8 cellular contexts compared by ENCODE assay signal in genomic region chr19:45681391-45682015, GRCh38. TPM values are rescaled to one million over a fixed set of nuclear protein-coding genes. Genes with fewer than 3 reads are reported as not detected.
A peak's percentile ranks its signal among the peaks of the same experiment; 100 is the strongest.
DNase-seq lines count a peak whose midpoint lies in the region; ATAC-seq and TF ChIP-seq lines count a peak whose summit lies in the region.

No MANE protein-coding gene starts in this region.

- TF ChIP-seq POLR2A in right lobe of liver (IDR thresholded peaks at IDR 0.05), result peak; percentile 20

- H3K4me1 ChIP-seq in ACC112 (ENCODE audit: control insufficient read depth, insufficient read depth, low read length, unreplicated experiment) (peaks cover 3% of the 10 kb centered on the region), right lobe of liver (peaks cover 0 to 4% (median 2%) of the 10 kb centered on the region in 4 donors)

- peak overlapping the region; percentile 53 for H2AFZ ChIP-seq in ACC112 (ENCODE audit: low read length, unreplicated experiment)

- intact Hi-C loops in right lobe of liver (cut with DNase I), result no loop called here

- H3K27me3 ChIP-seq in ACC112 (ENCODE audit: insufficient read depth, low read length) (peaks cover 11% of the 10 kb centered on the region; the same call in 1 of the 2 replicates), right lobe of liver (peaks cover 0 to 4% of the 10 kb centered on the region in 2 donors)

- H3K79me2 ChIP-seq in ACC112 (ENCODE audit: control insufficient read depth, insufficient read depth, low read length, unreplicated experiment), result no peaks in the 10 kb centered on the region

- 11% methylated on average over 7 of the region's 51 CpGs for WGBS in right lobe of liver (ENCODE audit: insufficient coverage, low coverage, low lambda C conversion rate, missing lambda C conversion rate)

- H3K4me3 ChIP-seq in ACC112 (ENCODE audit: low read depth, low read length), result peak overlapping the region; percentile 65
- peak overlapping the region; percentile 21 to 48 (median 29) for H3K4me3 ChIP-seq in right lobe of liver

- H3K27ac ChIP-seq in ACC112 (ENCODE audit: low read depth, low read length) (no peak overlapping the region), right lobe of liver (peak overlapping the region in 1 of 3 donors; percentile 55)

- DNase-seq in NCI-H524 treated with DMSO at 0.1 percent for 48 hours (lab: John Stamatoyannopoulos, UW) (peak; percentile 3), dermis blood vessel endothelial cell (peak; percentile 90), right lobe of liver (peak; percentile 86 to 90 (median 86))
- DNase-seq in activated CD4-positive, alpha-beta T cell treated with anti-CD3 and anti-CD28 coated beads, Interleukin-2, amount 50 U/mL, for 1 hour, result peak; percentile 83
- peak; percentile 82 to 88 for DNase-seq in stimulated activated CD4-positive, alpha-beta T cell treated with anti-CD3 and anti-CD28 coated beads, Interleukin-2, amount 100 ng/mL, for 48 hours

- peak; percentile 96 to 99 (median 98) for TF ChIP-seq CTCF in right lobe of liver (IDR thresholded peaks at IDR 0.05)

- ATAC-seq in GM18861 (IDR thresholded peaks at IDR 0.05; ENCODE audit: unreplicated experiment), result peak; percentile 66
- ATAC-seq in HG03460 (IDR thresholded peaks at IDR 0.05; ENCODE audit: unreplicated experiment), result peak; percentile 69
- peak; percentile 95 to 99 (median 98) for ATAC-seq in right lobe of liver

- no peaks in the 10 kb centered on the region for H3K9me3 ChIP-seq in right lobe of liver

- H3K36me3 ChIP-seq in ACC112 (ENCODE audit: insufficient read depth, low read length), result no peaks in the 10 kb centered on the region
- peaks cover 0 to 16% (median under 1%) of the 10 kb centered on the region in 4 donors for H3K36me3 ChIP-seq in right lobe of liver

RNA-seq across cellular contexts. Expression of gene SNRPD2, which starts 10.2 kb away (rescaled TPM):
- total RNA-seq in dermis blood vessel endothelial cell, result 218 and 295 TPM in 2 replicates
- 10 to 100 TPM; 79.7 to 92.5 (median 88.2) TPM for total RNA-seq in right lobe of liver

RNA-seq across cellular contexts. Expression of gene QPCTL, which starts 11.0 kb away (rescaled TPM):
- total RNA-seq in dermis blood vessel endothelial cell (8.3 and 11.8 TPM in 2 replicates), right lobe of liver (1 to 10 TPM; 4.4 to 6.9 (median 5.9) TPM)

RNA-seq across cellular contexts. Expression of gene GIPR, which starts 13.5 kb away (rescaled TPM):
- 0.05 TPM in 1 of 2 replicates, not detected in the other for total RNA-seq in dermis blood vessel endothelial cell
- under 1 TPM in 4 of 6 experiments, not detected in 2; 0.07 to 0.23 (median 0.18) TPM for total RNA-seq in right lobe of liver

RNA-seq across cellular contexts. Expression of gene EML2, which starts 42.3 kb away (rescaled TPM):
- total RNA-seq in dermis blood vessel endothelial cell, result 18.9 and 26.1 TPM in 2 replicates
- 10 to 100 TPM; 12.6 to 19.7 (median 13.8) TPM for total RNA-seq in right lobe of liver

RNA-seq across cellular contexts. Expression of gene FBXO46, which starts 49.2 kb away (rescaled TPM):
- 7.7 and 7.8 TPM in 2 replicates for total RNA-seq in dermis blood vessel endothelial cell
- 10 to 100 TPM in 1 of 6 experiments, 1 to 10 TPM in 5; 5.6 to 12.4 (median 7.4) TPM for total RNA-seq in right lobe of liver

Comparison
In these comparisons a context has a peak if more than half of its experiments do, and no peak if none do; other contexts are left out.
1. DNase-seq: peak in every context shown above with its lines; median percentile 90 in dermis blood vessel endothelial cell; 86 in right lobe of liver; 85 in stimulated activated CD4-positive, alpha-beta T cell treated with anti-CD3 and anti-CD28 coated beads, Interleukin-2, amount 100 ng/mL, for 48 hours; 83 in activated CD4-positive, alpha-beta T cell treated with anti-CD3 and anti-CD28 coated beads, Interleukin-2, amount 50 U/mL, for 1 hour; 3 in NCI-H524 treated with DMSO at 0.1 percent for 48 hours.